ENCODE assay signal across 8 cellular contexts in genomic region chr16:569445-570254, GRCh38. TPM values are rescaled to one million over a fixed set of nuclear protein-coding genes. Genes with fewer than 3 reads are reported as not detected.
DNase-seq lines count a peak whose midpoint lies in the region; TF ChIP-seq lines count a peak whose summit lies in the region.

Gene PIGQ, plus strand, starts transcription at chr16:569968. Its CDS starts 4,107 bp downstream, at chr16:574075.

- peak within 1 kb of the TSS; percentile 88 to 96 (median 93) for H3K27ac Mint-ChIP-seq in CD4-positive, alpha-beta memory T cell

- peaks cover 0 to 6% (median 0%) of the 10 kb centered on the region in 8 donors for H3K9me3 Mint-ChIP-seq in CD4-positive, alpha-beta memory T cell

- H3K4me3 ChIP-seq in CD4-positive, alpha-beta memory T cell (ENCODE audit: low read length in 2 of 2), result peak within 1 kb of the TSS; percentile 52 to 64

- H3K9me3 ChIP-seq in CD4-positive, alpha-beta memory T cell (ENCODE audit: control insufficient read depth in 1 of 2, low read length in 2 of 2), result no peaks in the 10 kb centered on the region

- CTCF ChIA-PET in CD4-positive, alpha-beta memory T cell (lab: Charles Lee; ENCODE audit: partially characterized antibody), result interaction anchor here (0.6 to 1.0 kb wide), 2 partner anchors 7 to 275 kb away, joined by 3 read pairs; no protein-coding TSS in a partner anchor
- CTCF ChIA-PET in activated CD8-positive, alpha-beta memory T cell treated with anti-CD3 and anti-CD28 coated beads for 36 hours (lab: Charles Lee), result interaction anchor here (0.6 to 1.7 kb wide), 4 partner anchors 10 to 251 kb away, joined by 3 to 4 read pairs (median 4); no protein-coding TSS in a partner anchor

- peak within 1 kb of the TSS; percentile 84 to 92 (median 87) for H3K4me3 Mint-ChIP-seq in CD4-positive, alpha-beta memory T cell

- TF ChIP-seq CTCF in GM20000 (IDR thresholded peaks at IDR 0.05; ENCODE audit: extremely low read depth, missing control alignments), result no peak

- POLR2A ChIA-PET in CD4-positive, alpha-beta memory T cell (lab: Charles Lee; ENCODE audit: partially characterized antibody), result interaction anchor here (1.1 to 3.8 kb wide), 4 partner anchors 19 to 67 kb away, joined by 3 to 18 read pairs (median 7); partner anchors contain the start of genes CAPN15 and METTL26
- POLR2A ChIA-PET in activated CD8-positive, alpha-beta memory T cell treated with anti-CD3 and anti-CD28 coated beads for 36 hours (lab: Charles Lee), result interaction anchor here (1.1 kb wide), 1 partner anchor 42 kb away, joined by 3 read pairs; the partner anchor contains the start of gene CAPN15

- peaks cover 25 to 39% (median 32%) of the 10 kb centered on the region in 4 donors for H3K4me1 Mint-ChIP-seq in CD4-positive, alpha-beta memory T cell

- H3K27ac ChIP-seq in CD4-positive, alpha-beta memory T cell (ENCODE audit: low read depth, low read length), result peak within 1 kb of the TSS; percentile 76

- H3K36me3 ChIP-seq in CD4-positive, alpha-beta memory T cell (ENCODE audit: insufficient read depth, low read length), result no peaks in the 10 kb centered on the region

- DNase-seq in CD4-positive, alpha-beta memory T cell, result peak; percentile 65 to 71 (median 67)
- DNase-seq in GM20000 (ENCODE audit: low spot score) (peak; percentile 97), NCI-H2171 treated with DMSO at 0.1 percent for 48 hours (lab: John Stamatoyannopoulos, UW) (peak; percentile 62), lung microvascular endothelial cell (ENCODE audit: low read depth in 2 of 2) (peak; percentile 56 to 70), MV-4-11 (lab: John Stamatoyannopoulos, UW) (no peak)
- peak; percentile 50 for DNase-seq in effector CD8-positive, alpha-beta T cell (lab: John Stamatoyannopoulos, UW)
- DNase-seq in stimulated activated CD4-positive, alpha-beta T cell treated with anti-CD3 and anti-CD28 coated beads, TNF-alpha, amount 100 ng/mL, for 24 hours (ENCODE audit: low read depth in 3 of 3), result peak in 2 of 3 experiments; percentile 45 to 65

- H3K27me3 Mint-ChIP-seq in CD4-positive, alpha-beta memory T cell, result no peaks in the 10 kb centered on the region

- H3K27me3 ChIP-seq in CD4-positive, alpha-beta memory T cell (ENCODE audit: insufficient read depth, low read length), result no peaks in the 10 kb centered on the region

- peaks cover 0 to 7% of the 10 kb centered on the region in 2 donors for H3K36me3 Mint-ChIP-seq in CD4-positive, alpha-beta memory T cell

- peaks cover 37% of the 10 kb centered on the region for H3K4me1 ChIP-seq in CD4-positive, alpha-beta memory T cell (ENCODE audit: insufficient read depth, low read length)

- intact Hi-C loops in CD4-positive, alpha-beta memory T cell (cut with micrococcal nuclease), result loop anchor here (1.0 kb wide), 2 partner anchors 20 to 42 kb away; partner anchors contain the start of gene CAPN15

RNA-seq across cellular contexts. Expression of gene PIGQ, which starts in this region (rescaled TPM):
- total RNA-seq in CD4-positive, alpha-beta memory T cell, result 10 to 100 TPM; 61.4 to 63.3 TPM
- 10 to 100 TPM in 1 of 2 donors, 1 to 10 TPM in 1; 7.2 to 12.5 TPM for polyA plus RNA-seq in CD4-positive, alpha-beta memory T cell
- total RNA-seq in activated CD8-positive, alpha-beta memory T cell treated with anti-CD3 and anti-CD28 coated beads for 36 hours, result 10 to 100 TPM; 46.7 to 50.8 TPM
- 14.2 and 20.2 TPM in 2 replicates for total RNA-seq in lung microvascular endothelial cell
